Comparison of ENCODE assay signal across 13 cellular contexts in genomic region chr1:118081387-118081786, GRCh38.
DNase-seq lines count a peak whose midpoint lies in the region; ATAC-seq and TF ChIP-seq lines count a peak whose summit lies in the region.
"Had no signal": no experiment of that assay in that cellular context is flagged by ENCODE, and none has a peak within 500 bp of the region (broad histone marks: within the 10 kb centered on the region; RNA-seq: fewer than 3 reads in every experiment).

No MANE protein-coding gene starts in this region.

- ATAC-seq in GM18499 (IDR thresholded peaks at IDR 0.05; ENCODE audit: insufficient read depth, unreplicated experiment) (peak; percentile 69), GM19438 (IDR thresholded peaks at IDR 0.05; ENCODE audit: low read depth, unreplicated experiment) (peak; percentile 74), HG02981 (IDR thresholded peaks at IDR 0.05; ENCODE audit: unreplicated experiment) (peak; percentile 50)
- ATAC-seq: natural killer cell had no signal

- H3K27ac ChIP-seq in VCaP = 0 out of 2 replicates have a peak overlapping the region, but pooled peaks have one; percentile 1
- H3K27ac ChIP-seq: esophagus squamous epithelium, SK-N-MC had no signal

- no peak for DNase-seq in mucosa of gallbladder (ENCODE audit: low spot score)
- DNase-seq in DMS 273 (lab: John Stamatoyannopoulos, UW; ENCODE audit: unreplicated experiment) = no peak
- no peak for DNase-seq in HuH-7 (ENCODE audit: low spot score)
- no peak for DNase-seq in GF-D8 (lab: John Stamatoyannopoulos, UW)
- DNase-seq: activated effector memory CD4-positive, alpha-beta T cell treated with anti-CD3 and anti-CD28 coated beads, Interleukin-2, amount 50 U/mL, for 16 hours; esophagus squamous epithelium; natural killer cell; NCI-H446 treated with DMSO at 0.1 percent for 48 hours had no signal

- TF ChIP-seq CTCF in VCaP (conservative IDR thresholded peaks at IDR 0.05) = no peak
